Comparison of ENCODE assay signal across 26 cellular contexts in genomic region chr1:20413136-20413790, GRCh38.
"Had no signal": no experiment of that assay in that cellular context is flagged by ENCODE, and none has a peak within 500 bp of the region (broad histone marks: within the 10 kb centered on the region; RNA-seq: fewer than 3 reads in every experiment).

No MANE protein-coding gene starts in this region.

- H3K4me3 Mint-ChIP-seq: activated CD4-positive, alpha-beta memory T cell treated with anti-CD3 and anti-CD28 coated beads for 36 hours; central memory CD8-positive, alpha-beta T cell; nephron had no signal

- H3K9me3 Mint-ChIP-seq: activated CD4-positive, alpha-beta memory T cell treated with anti-CD3 and anti-CD28 coated beads for 36 hours; activated naive CD4-positive, alpha-beta T cell treated with anti-CD3 and anti-CD28 coated beads, Interleukin-2, amount 50 U/mL, for 72 hours; activated T-helper 2 cell treated with anti-CD3 and anti-CD28 coated beads, Interferon-gamma antibody, Interleukin-2, Interleukin-4, amounts not matched to agents 10 μg/mL and 5 μg/mL and 100 μg/mL, durations not matched to agents 14 hours and 24 hours and 36 hours; central memory CD8-positive, alpha-beta T cell; nephron had no signal

- H3K4me1 Mint-ChIP-seq: central memory CD8-positive, alpha-beta T cell had no signal

- H3K36me3 ChIP-seq: esophagus squamous epithelium, left ventricle myocardium inferior, neutrophil, ovary, tibial nerve, WERI-Rb-1 had no signal

- DNase-seq: activated CD4-positive, alpha-beta memory T cell treated with anti-CD3 and anti-CD28 coated beads for 36 hours; activated CD4-positive, alpha-beta T cell treated with anti-CD3 and anti-CD28 coated beads for 48 hours; activated T-cell treated with anti-CD3 and anti-CD28 coated beads, Interleukin-2, amount 50 U/mL, for 48 hours; anterior cingulate cortex; esophagus squamous epithelium; foreskin melanocyte; left ventricle myocardium inferior; mesendoderm; mucosa of descending colon; ovary; retina; stimulated activated CD4-positive, alpha-beta T cell treated with anti-CD3 and anti-CD28 coated beads, Interleukin-15, amount 100 ng/mL, for 24 hours; stimulated activated CD4-positive, alpha-beta T cell treated with anti-CD3 and anti-CD28 coated beads, Interleukin-2, amount 100 ng/mL, for 24 hours; stimulated activated naive CD4-positive, alpha-beta T cell; T-helper 9 cell; WERI-Rb-1 had no signal

- H3K27ac ChIP-seq: esophagus squamous epithelium, left ventricle myocardium inferior, neutrophil, ovary, tibial nerve, WERI-Rb-1 had no signal

- H3K27ac Mint-ChIP-seq: activated CD4-positive, alpha-beta memory T cell treated with anti-CD3 and anti-CD28 coated beads for 36 hours; activated naive CD4-positive, alpha-beta T cell treated with anti-CD3 and anti-CD28 coated beads, Interleukin-2, amount 50 U/mL, for 72 hours; activated T-helper 2 cell treated with anti-CD3 and anti-CD28 coated beads, Interferon-gamma antibody, Interleukin-2, Interleukin-4, amounts not matched to agents 10 μg/mL and 5 μg/mL and 100 μg/mL, durations not matched to agents 14 hours and 24 hours and 36 hours; nephron; progenitor cell of endocrine pancreas had no signal

- ATAC-seq: activated CD4-positive, CD25-positive, alpha-beta regulatory T cell treated with anti-CD3 and anti-CD28 coated beads, Interleukin-2, amount 50 U/mL, for 24 hours; activated naive CD4-positive, alpha-beta T cell treated with anti-CD3 and anti-CD28 coated beads, Interleukin-2, amount 50 U/mL, for 72 hours; mucosa of descending colon had no signal

- H3K9me3 ChIP-seq: esophagus squamous epithelium, left ventricle myocardium inferior, mucosa of descending colon, neutrophil, ovary, tibial nerve had no signal

- H3K4me3 ChIP-seq: esophagus squamous epithelium, left ventricle myocardium inferior, lung, mucosa of descending colon, ovary, smooth muscle cell, tibial nerve had no signal

- H3K36me3 Mint-ChIP-seq: activated CD4-positive, alpha-beta memory T cell treated with anti-CD3 and anti-CD28 coated beads for 36 hours; activated naive CD4-positive, alpha-beta T cell treated with anti-CD3 and anti-CD28 coated beads, Interleukin-2, amount 50 U/mL, for 72 hours had no signal

- H3K27me3 ChIP-seq: ovary, tibial nerve had no signal

- H3K4me1 ChIP-seq: esophagus squamous epithelium, left ventricle myocardium inferior, tibial nerve had no signal
